Comparison of ENCODE assay signal across 8 cellular contexts in genomic region chr13:50130686-50131051, GRCh38.
DNase-seq lines count a peak whose midpoint lies in the region; ATAC-seq and TF ChIP-seq lines count a peak whose summit lies in the region.

No MANE protein-coding gene starts in this region.

- no peak overlapping the region for H3K27ac Mint-ChIP-seq in WTC11

- CTCF ChIA-PET in WTC11 (lab: Charles Lee): interaction anchor here (0.6 to 1.4 kb wide), 5 partner anchors 109 to 781 kb away, joined by 3 to 7 read pairs (median 5); partner anchors contain the start of gene TRIM13

- no peak overlapping the region for H2BK15ac ChIP-seq in neuronal stem cell (ENCODE audit: low read length)

- H3K4me3 Mint-ChIP-seq in WTC11: peak overlapping the region; percentile 75

- H3K4me1 ChIP-seq in neuronal stem cell (ENCODE audit: control insufficient read depth in 2 of 2, insufficient read depth in 1 of 2, low read depth in 1 of 2, low read length in 2 of 2): peaks cover 18 to 24% of the 10 kb centered on the region in 2 donors

- WGBS in neuronal stem cell (ENCODE audit: extremely low coverage in 2 of 2, insufficient read length in 2 of 2, insufficient replicate concordance in 1 of 2), 2 donors: no CpG with 5 or more reads among the region's 21 CpGs

- H3K27me3 ChIP-seq in neuronal stem cell (ENCODE audit: control insufficient read depth in 3 of 3, insufficient read depth in 3 of 3, low read depth in 1 of 3, low read length in 3 of 3): peaks cover 29 to 91% (median 77%) of the 10 kb centered on the region in 3 experiments

- no peak overlapping the region for H4K8ac ChIP-seq in neuronal stem cell (ENCODE audit: low read depth, low read length)

- H3K36me3 ChIP-seq in neuronal stem cell (replicated peaks in 1 of 2; ENCODE audit: control insufficient read depth in 2 of 2, insufficient read depth in 2 of 2, low read length in 2 of 2): no peaks in the 10 kb centered on the region

- H3K9ac ChIP-seq in neuronal stem cell (ENCODE audit: low read depth, low read length, poor library complexity): no peak overlapping the region

- H3K27me3 Mint-ChIP-seq in WTC11 (ENCODE audit: low read depth): peaks cover 99% of the 10 kb centered on the region

- no peaks in the 10 kb centered on the region for H3K36me3 Mint-ChIP-seq in WTC11

- peak overlapping the region; percentile 95 for H2AFZ ChIP-seq in neuronal stem cell (ENCODE audit: low read length)

- no peaks in the 10 kb centered on the region for H3K79me1 ChIP-seq in neuronal stem cell (ENCODE audit: low read depth, low read length)

- H3K9me3 Mint-ChIP-seq in WTC11: no peaks in the 10 kb centered on the region

- H3K4me1 Mint-ChIP-seq in WTC11: peaks cover 71% of the 10 kb centered on the region

- no peak overlapping the region for H2BK12ac ChIP-seq in neuronal stem cell (ENCODE audit: low read length)

- no peak overlapping the region for H3K4ac ChIP-seq in neuronal stem cell (ENCODE audit: low read length)

- H3K27ac ChIP-seq in neuronal stem cell (replicated peaks; ENCODE audit: low read length): no peak overlapping the region

- ATAC-seq in GM21447 (IDR thresholded peaks at IDR 0.05; ENCODE audit: unreplicated experiment) (peak; percentile 1), WTC11 (peak; percentile 1; the same call in 1 of the 2 replicates)

- peaks cover 0 to 36% of the 10 kb centered on the region in 2 donors for H3K9me3 ChIP-seq in neuronal stem cell (replicated peaks in 1 of 2; ENCODE audit: control insufficient read depth in 2 of 2, insufficient read depth in 1 of 2, low read depth in 1 of 2, low read length in 2 of 2)

- H3K18ac ChIP-seq in neuronal stem cell (ENCODE audit: low read length): peak overlapping the region; percentile 74

- no peak overlapping the region for H2AK5ac ChIP-seq in neuronal stem cell (ENCODE audit: low read depth, low read length)

- no peak overlapping the region for H3K14ac ChIP-seq in neuronal stem cell (ENCODE audit: low read length)

- H3K4me3 ChIP-seq in neuronal stem cell (ENCODE audit: low read length in 2 of 2): peak overlapping the region in 1 of 2 donors; percentile 50

- no peak overlapping the region for H4K91ac ChIP-seq in neuronal stem cell (ENCODE audit: low read depth, low read length, poor library complexity)

- H2BK5ac ChIP-seq in neuronal stem cell (ENCODE audit: low read length): no peak overlapping the region

- TF ChIP-seq CTCF in WTC11 (IDR thresholded peaks at IDR 0.05): no peak

- POLR2A ChIA-PET in WTC11 (lab: Charles Lee): interaction anchor here (0.6 to 1.6 kb wide), 4 partner anchors 39 to 338 kb away, joined by 3 to 8 read pairs (median 3); no protein-coding TSS in a partner anchor

- peak overlapping the region; percentile 73 for H3K4me2 ChIP-seq in neuronal stem cell (ENCODE audit: insufficient read depth, low read length, poor library complexity, severe bottlenecking)

- DNase-seq in AG08395 (ENCODE audit: low spot score) (peak; percentile 40), WTC11 (ENCODE audit: low spot score) (peak; percentile 47), fibroblast of peridontal ligament (ENCODE audit: extremely low read depth) (peak; percentile 71), neuronal stem cell (ENCODE audit: low spot score) (peak; percentile 46), NCI-H524 treated with DMSO at 0.1 percent for 48 hours (lab: John Stamatoyannopoulos, UW) (no peak), NCI-H2107 treated with DMSO at 0.1 percent for 48 hours (lab: John Stamatoyannopoulos, UW; ENCODE audit: unreplicated experiment) (no peak), NCI-H187 (lab: John Stamatoyannopoulos, UW) (no peak)

- H3K23ac ChIP-seq in neuronal stem cell (ENCODE audit: low read depth, low read length, poor library complexity): no peak overlapping the region

- no peak overlapping the region for H2BK120ac ChIP-seq in neuronal stem cell (ENCODE audit: low read depth, low read length)

TF ChIP-seq in WTC11, 78 proteins besides CTCF, POLR2A, EP300 and RAD21:
- no peak for TF ChIP-seq ZNF671 (CRISPR knock-in tag; IDR thresholded peaks at IDR 0.05)
- no peak for TF ChIP-seq AFF4 (CRISPR knock-in tag; IDR thresholded peaks at IDR 0.05; ENCODE audit: borderline replicate concordance)
- TF ChIP-seq CREB1 (CRISPR knock-in tag; IDR thresholded peaks at IDR 0.05): no peak
- no peak for TF ChIP-seq PRRX2 (CRISPR knock-in tag; IDR thresholded peaks at IDR 0.05)
- no peak for TF ChIP-seq ZNF532 (CRISPR knock-in tag; IDR thresholded peaks at IDR 0.05; ENCODE audit: borderline replicate concordance)
- no peak for TF ChIP-seq ATF1 (CRISPR knock-in tag; IDR thresholded peaks at IDR 0.05)
- TF ChIP-seq, protein P1, sequence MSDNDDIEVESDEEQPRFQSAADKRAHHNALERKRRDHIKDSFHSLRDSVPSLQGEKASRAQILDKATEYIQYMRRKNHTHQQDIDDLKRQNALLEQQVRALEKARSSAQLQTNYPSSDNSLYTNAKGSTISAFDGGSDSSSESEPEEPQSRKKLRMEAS (CRISPR knock-in tag; IDR thresholded peaks at IDR 0.05): no peak
- TF ChIP-seq SMAD4 (CRISPR knock-in tag; IDR thresholded peaks at IDR 0.05): no peak
- TF ChIP-seq RELA (CRISPR knock-in tag; IDR thresholded peaks at IDR 0.05; ENCODE audit: borderline replicate concordance): no peak
- TF ChIP-seq, protein P2, sequence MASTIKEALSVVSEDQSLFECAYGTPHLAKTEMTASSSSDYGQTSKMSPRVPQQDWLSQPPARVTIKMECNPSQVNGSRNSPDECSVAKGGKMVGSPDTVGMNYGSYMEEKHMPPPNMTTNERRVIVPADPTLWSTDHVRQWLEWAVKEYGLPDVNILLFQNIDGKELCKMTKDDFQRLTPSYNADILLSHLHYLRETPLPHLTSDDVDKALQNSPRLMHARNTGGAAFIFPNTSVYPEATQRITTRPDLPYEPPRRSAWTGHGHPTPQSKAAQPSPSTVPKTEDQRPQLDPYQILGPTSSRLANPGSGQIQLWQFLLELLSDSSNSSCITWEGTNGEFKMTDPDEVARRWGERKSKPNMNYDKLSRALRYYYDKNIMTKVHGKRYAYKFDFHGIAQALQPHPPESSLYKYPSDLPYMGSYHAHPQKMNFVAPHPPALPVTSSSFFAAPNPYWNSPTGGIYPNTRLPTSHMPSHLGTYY (CRISPR knock-in tag; IDR thresholded peaks at IDR 0.05): no peak

Comparison
In these comparisons a context has a peak if more than half of its experiments do, and no peak if none do; other contexts are left out.
1. DNase-seq: peak in AG08395 (single experiment), WTC11 (single experiment), fibroblast of peridontal ligament (single experiment) and neuronal stem cell (single experiment); none in NCI-H524 treated with DMSO at 0.1 percent for 48 hours (single experiment), NCI-H2107 treated with DMSO at 0.1 percent for 48 hours (single experiment) and NCI-H187 (0 of 2).